ENCODE assay signal across 8 cellular contexts in genomic region chr11:123590296-123590912, GRCh38.
DNase-seq lines count a peak whose midpoint lies in the region; ATAC-seq and TF ChIP-seq lines count a peak whose summit lies in the region.

No MANE protein-coding gene starts in this region.

- peak; percentile 70 for DNase-seq in ELR (ENCODE audit: low read depth)
- DNase-seq in RPMI7951 (ENCODE audit: low read depth) = peak; percentile 96
- DNase-seq in fibroblast of peridontal ligament (ENCODE audit: extremely low read depth) = peak; percentile 63
- DNase-seq in retinal pigment epithelial cell (ENCODE audit: low read depth) = peak; percentile 58
- no peak for DNase-seq in NCI-H524 treated with DMSO at 0.1 percent for 48 hours (lab: John Stamatoyannopoulos, UW)
- no peak for DNase-seq in SKM-1 treated with dmso at 0.1 percent for 144 hours (lab: John Stamatoyannopoulos, UW; ENCODE audit: unreplicated experiment)

- TF ChIP-seq CTCF in retinal pigment epithelial cell (conservative IDR thresholded peaks at IDR 0.05; ENCODE audit: low read depth, low read length) = no peak

- no peak overlapping the region for H3K4me3 ChIP-seq in retinal pigment epithelial cell (ENCODE audit: low read length)

- no peak for ATAC-seq in HG03520 (IDR thresholded peaks at IDR 0.05; ENCODE audit: unreplicated experiment)
- no peak for ATAC-seq in GM19467 (IDR thresholded peaks at IDR 0.05; ENCODE audit: unreplicated experiment)

Comparison
In these comparisons a context has a peak if more than half of its experiments do, and no peak if none do; other contexts are left out.
1. DNase-seq: peak in ELR (single experiment), RPMI7951 (single experiment), fibroblast of peridontal ligament (single experiment) and retinal pigment epithelial cell (single experiment); none in NCI-H524 treated with DMSO at 0.1 percent for 48 hours (single experiment) and SKM-1 treated with dmso at 0.1 percent for 144 hours (single experiment).